13 cellular contexts compared by ENCODE assay signal in the genomic region with DNA sequence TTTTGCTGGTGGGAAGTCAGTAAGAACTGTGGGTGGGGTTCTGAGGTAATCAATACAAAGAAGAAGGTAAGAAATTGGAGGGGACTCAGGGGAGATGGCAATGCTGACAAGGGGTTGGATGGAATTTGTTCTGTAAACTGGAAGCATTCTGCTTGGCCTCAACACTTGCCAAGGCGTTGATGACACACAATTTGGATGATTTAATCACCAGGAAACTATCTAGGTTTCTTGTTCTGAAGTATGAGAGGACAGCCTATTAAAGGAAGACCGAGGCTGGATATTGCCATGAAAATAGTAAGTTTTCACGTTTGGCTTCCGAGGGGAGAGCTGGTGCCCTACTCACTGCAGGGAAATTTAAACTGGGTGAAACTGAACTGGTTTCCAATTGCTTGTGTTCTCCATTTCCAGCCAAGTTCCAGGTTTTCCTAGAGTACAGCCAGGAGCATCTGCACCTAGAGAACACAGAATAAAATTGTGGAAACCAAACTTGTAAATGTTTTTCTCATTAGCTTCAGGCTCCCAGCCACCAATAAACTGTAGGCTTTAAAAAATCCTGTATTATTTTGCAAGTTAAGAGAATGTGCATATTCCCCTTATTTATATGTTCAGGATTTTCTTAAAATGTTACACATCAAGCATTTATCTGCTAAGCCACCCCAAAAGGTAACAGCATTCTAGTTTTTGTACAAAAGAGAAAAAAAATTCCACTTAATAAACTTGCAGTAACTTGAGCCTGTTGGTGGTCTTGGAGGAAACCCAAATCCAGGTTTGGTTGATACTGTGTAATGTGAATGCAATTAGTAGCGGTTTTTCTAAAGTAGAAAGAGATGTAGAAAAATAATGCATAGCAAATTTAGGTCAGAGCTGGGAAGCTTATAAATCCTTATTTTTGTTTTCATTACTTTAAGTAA. TPM values are rescaled to one million over a fixed set of nuclear protein-coding genes. Genes with fewer than 3 reads are reported as not detected.
DNase-seq lines count a peak whose midpoint lies in the region; ATAC-seq and TF ChIP-seq lines count a peak whose summit lies in the region.
"Had no signal": no experiment of that assay in that cellular context is flagged by ENCODE, and none has a peak within 500 bp of the region (broad histone marks: within the 10 kb centered on the region; RNA-seq: fewer than 3 reads in every experiment).

No MANE protein-coding gene starts in this region.

- H3K36me3 ChIP-seq in OCI-LY7 (ENCODE audit: insufficient read depth, low read length) (no peaks in the 10 kb centered on the region; the same call in 1 of the 2 replicates), PC-3 (ENCODE audit: low read depth, low read length) (no peaks in the 10 kb centered on the region), BE2C (no peaks in the 10 kb centered on the region)
- H3K36me3 ChIP-seq: prostate gland had no signal

- H3K9me3 ChIP-seq in OCI-LY7 (ENCODE audit: low read length) (peaks cover 18% of the 10 kb centered on the region), PC-3 (ENCODE audit: low read length) (no peaks in the 10 kb centered on the region), BE2C (no peaks in the 10 kb centered on the region)
- H3K9me3 ChIP-seq: prostate gland had no signal

- H3K27ac ChIP-seq in OCI-LY7 (ENCODE audit: low read depth, low read length, poor library complexity, severe bottlenecking) (peak overlapping the region; percentile 90), PC-3 (ENCODE audit: low read length) (no peak overlapping the region)
- H3K27ac ChIP-seq: prostate gland had no signal

- peak overlapping the region; percentile 41 for H3K4me3 ChIP-seq in OCI-LY7 (ENCODE audit: low read depth, low read length, poor library complexity, severe bottlenecking)
- no peak overlapping the region for H3K4me3 ChIP-seq in fibroblast of mammary gland (ENCODE audit: control insufficient read depth, low read depth, low read length)
- no peak overlapping the region for H3K4me3 ChIP-seq in PC-3 (ENCODE audit: low read length)
- no peak overlapping the region for H3K4me3 ChIP-seq in BE2C (ENCODE audit: low read depth, low read length)
- H3K4me3 ChIP-seq: prostate gland had no signal

- H3K4me3 Mint-ChIP-seq in stimulated activated naive B cell treated with anti-CD40 and anti-IgM and Interleukin-4, amounts not matched to agents 10 μg/mL and 1 μg/mL and 100 μg/mL, for 72 hours, result no peak overlapping the region
- H3K4me3 Mint-ChIP-seq: activated T-cell treated with anti-CD3 and anti-CD28 coated beads, Interleukin-2, amount 50 U/mL, for 72 hours; stimulated activated effector memory CD8-positive, alpha-beta T cell treated with anti-CD3 and anti-CD28 coated beads, Interleukin-12 subunit alpha, Interleukin-12 subunit beta, amount 100 ng/mL, for 72 hours had no signal

- H3K4me1 ChIP-seq in OCI-LY7 (ENCODE audit: insufficient read depth, low read length, poor library complexity, severe bottlenecking), result peaks cover 53% of the 10 kb centered on the region
- peaks cover 15% of the 10 kb centered on the region for H3K4me1 ChIP-seq in PC-3 (ENCODE audit: insufficient read depth, low read length)
- H3K4me1 ChIP-seq in BE2C, result no peaks in the 10 kb centered on the region

- CTCF ChIA-PET in OCI-LY7 (lab: Charles Lee; ENCODE audit: unreplicated experiment) (no interaction called here), PC-3 (lab: Charles Lee) (no interaction called here)

- no peaks in the 10 kb centered on the region for H3F3A ChIP-seq in PC-3 (ENCODE audit: low read length, unreplicated experiment)

- no peak for TF ChIP-seq CTCF in OCI-LY7 (conservative IDR thresholded peaks at IDR 0.05; ENCODE audit: low read length)
- no peak for TF ChIP-seq CTCF in fibroblast of mammary gland (conservative IDR thresholded peaks at IDR 0.05; ENCODE audit: control insufficient read depth, insufficient read depth, low read depth, low read length)
- no peak for TF ChIP-seq CTCF in PC-3 (conservative IDR thresholded peaks at IDR 0.05; ENCODE audit: low read depth, low read length)
- no peak for TF ChIP-seq CTCF in BE2C (IDR thresholded peaks at IDR 0.05; ENCODE audit: low read depth, low read length)

- no peak for TF ChIP-seq POLR2A in GM18505 (IDR thresholded peaks at IDR 0.05; ENCODE audit: borderline replicate concordance, extremely low read depth, insufficient read depth, insufficient read length)

- H3K79me2 ChIP-seq in OCI-LY7 (ENCODE audit: insufficient read depth, low read depth, low read length) (no peaks in the 10 kb centered on the region), PC-3 (ENCODE audit: low read length) (peaks cover 49% of the 10 kb centered on the region)

- H3K27me3 ChIP-seq in PC-3 (ENCODE audit: low read length) (no peaks in the 10 kb centered on the region), BE2C (no peaks in the 10 kb centered on the region)

- H3K9me2 ChIP-seq in OCI-LY7 (ENCODE audit: insufficient read depth, low read length), result no peaks in the 10 kb centered on the region
- no peaks in the 10 kb centered on the region for H3K9me2 ChIP-seq in PC-3 (replicated peaks; ENCODE audit: low read length)

- peak overlapping the region; percentile 82 for H3K27ac Mint-ChIP-seq in stimulated activated naive B cell treated with anti-CD40 and anti-IgM and Interleukin-4, amounts not matched to agents 10 μg/mL and 1 μg/mL and 100 μg/mL, for 72 hours
- H3K27ac Mint-ChIP-seq: activated T-cell treated with anti-CD3 and anti-CD28 coated beads, Interleukin-2, amount 50 U/mL, for 72 hours; stimulated activated effector memory CD8-positive, alpha-beta T cell treated with anti-CD3 and anti-CD28 coated beads, Interleukin-12 subunit alpha, Interleukin-12 subunit beta, amount 100 ng/mL, for 72 hours had no signal

- ATAC-seq in GM18505 (IDR thresholded peaks at IDR 0.05; ENCODE audit: unreplicated experiment), result peak; percentile 17
- ATAC-seq in stimulated activated naive B cell treated with anti-CD40 and anti-IgM and Interleukin-4, amounts not matched to agents 10 μg/mL and 1 μg/mL and 100 μg/mL, for 72 hours (replicated peaks), result no peak
- no peak for ATAC-seq in PC-3
- no peak for ATAC-seq in HG03175 (IDR thresholded peaks at IDR 0.05; ENCODE audit: unreplicated experiment)
- ATAC-seq: activated T-cell treated with anti-CD3 and anti-CD28 coated beads, Interleukin-2, amount 50 U/mL, for 72 hours; HepG2; stimulated activated effector memory CD8-positive, alpha-beta T cell treated with anti-CD3 and anti-CD28 coated beads, Interleukin-12 subunit alpha, Interleukin-12 subunit beta, amount 100 ng/mL, for 72 hours had no signal

- no peaks in the 10 kb centered on the region for H3K27me3 Mint-ChIP-seq in stimulated activated naive B cell treated with anti-CD40 and anti-IgM and Interleukin-4, amounts not matched to agents 10 μg/mL and 1 μg/mL and 100 μg/mL, for 72 hours

- peaks cover 4 to 11% of the 10 kb centered on the region in 2 donors for H3K36me3 Mint-ChIP-seq in stimulated activated naive B cell treated with anti-CD40 and anti-IgM and Interleukin-4, amounts not matched to agents 10 μg/mL and 1 μg/mL and 100 μg/mL, for 72 hours
- H3K36me3 Mint-ChIP-seq: stimulated activated effector memory CD8-positive, alpha-beta T cell treated with anti-CD3 and anti-CD28 coated beads, Interleukin-12 subunit alpha, Interleukin-12 subunit beta, amount 100 ng/mL, for 72 hours had no signal

- intact Hi-C loops in OCI-LY7 (cut with micrococcal nuclease; ENCODE audit: unreplicated experiment) (loop anchor here (2.0 to 10.0 kb wide), 5 partner anchors 50 to 1390 kb away; a partner anchor contains a TSS), PC-3 (cut with micrococcal nuclease) (no loop called here)

- peaks cover 32 to 48% of the 10 kb centered on the region in 2 donors for H3K4me1 Mint-ChIP-seq in stimulated activated naive B cell treated with anti-CD40 and anti-IgM and Interleukin-4, amounts not matched to agents 10 μg/mL and 1 μg/mL and 100 μg/mL, for 72 hours
- H3K4me1 Mint-ChIP-seq: stimulated activated effector memory CD8-positive, alpha-beta T cell treated with anti-CD3 and anti-CD28 coated beads, Interleukin-12 subunit alpha, Interleukin-12 subunit beta, amount 100 ng/mL, for 72 hours had no signal

- H3K9me3 Mint-ChIP-seq in stimulated activated naive B cell treated with anti-CD40 and anti-IgM and Interleukin-4, amounts not matched to agents 10 μg/mL and 1 μg/mL and 100 μg/mL, for 72 hours, result peaks cover 4 to 7% of the 10 kb centered on the region in 2 donors
- H3K9me3 Mint-ChIP-seq: stimulated activated effector memory CD8-positive, alpha-beta T cell treated with anti-CD3 and anti-CD28 coated beads, Interleukin-12 subunit alpha, Interleukin-12 subunit beta, amount 100 ng/mL, for 72 hours had no signal

- H2AFZ ChIP-seq in OCI-LY7 (ENCODE audit: low read length) (peak overlapping the region; percentile 41; the same call in 1 of the 2 replicates), PC-3 (ENCODE audit: low read length) (no peak overlapping the region)

- peak; percentile 36 for DNase-seq in OCI-LY7 (ENCODE audit: low spot score)
- DNase-seq in fibroblast of mammary gland (ENCODE audit: low read depth), result peak; percentile 63
- no peak for DNase-seq in stimulated activated naive B cell treated with anti-CD40 and anti-IgM and Interleukin-4, amounts not matched to agents 10 μg/mL and 1 μg/mL and 100 μg/mL, for 72 hours
- DNase-seq in PC-3, result no peak
- DNase-seq in BE2C, result no peak
- no peak for DNase-seq in Ammon's horn (ENCODE audit: low spot score)
- DNase-seq: activated T-cell treated with anti-CD3 and anti-CD28 coated beads, Interleukin-2, amount 50 U/mL, for 72 hours; anterior cingulate cortex had no signal

- H4K20me1 ChIP-seq in OCI-LY7 (ENCODE audit: insufficient read depth, low read length) (no peaks in the 10 kb centered on the region), PC-3 (ENCODE audit: low read length) (peaks cover 16% of the 10 kb centered on the region; the same call in 1 of the 2 replicates)

- BruUV-seq in OCI-LY7 (replicated peaks; lab: Mats Ljungman, UMichigan), result no TSS peak
- BruUV-seq in PC-3 (replicated peaks; lab: Mats Ljungman, UMichigan), result no TSS peak

- POLR2A ChIA-PET in OCI-LY7 (lab: Charles Lee), result interaction anchor here (0.5 to 3.1 kb wide), 5 partner anchors 11 to 74 kb away, joined by 3 to 19 read pairs (median 3); no protein-coding TSS in a partner anchor
- POLR2A ChIA-PET in PC-3 (lab: Charles Lee; ENCODE audit: unreplicated experiment), result no interaction called here

- H3K9ac ChIP-seq in PC-3 (ENCODE audit: low read length), result no peak overlapping the region

- H3K4me2 ChIP-seq in OCI-LY7 (ENCODE audit: low read length) (peak overlapping the region; percentile 65), PC-3 (ENCODE audit: low read length) (no peak overlapping the region)

RNA-seq across cellular contexts. Expression of a gene that starts 53.8 kb away (rescaled TPM):
- total RNA-seq in OCI-LY7 (2014; rRNA removed; shearing (Covaris generic)), result 0.47 and 0.85 TPM in 2 replicates
- 1.4 and 2.5 TPM in 2 replicates for total RNA-seq in OCI-LY7 (2022)
- total RNA-seq in PC-3 (2014; rRNA removed), result 16.5 and 22.6 TPM in 2 replicates
- polyA plus RNA-seq in BE2C (2012; ENCODE audit: insufficient read depth, insufficient read length, low read depth), result 3.5 TPM

Comparison
In these comparisons a context has a peak if more than half of its experiments do, and no peak if none do; other contexts are left out.
1. DNase-seq: peak in OCI-LY7 (single experiment) and fibroblast of mammary gland (single experiment); none in stimulated activated naive B cell treated with anti-CD40 and anti-IgM and Interleukin-4, amounts not matched to agents 10 μg/mL and 1 μg/mL and 100 μg/mL, for 72 hours (single experiment), PC-3 (single experiment), BE2C (single experiment) and Ammon's horn (single experiment).